ENCODE assay signal across 12 cellular contexts in the genomic region with DNA sequence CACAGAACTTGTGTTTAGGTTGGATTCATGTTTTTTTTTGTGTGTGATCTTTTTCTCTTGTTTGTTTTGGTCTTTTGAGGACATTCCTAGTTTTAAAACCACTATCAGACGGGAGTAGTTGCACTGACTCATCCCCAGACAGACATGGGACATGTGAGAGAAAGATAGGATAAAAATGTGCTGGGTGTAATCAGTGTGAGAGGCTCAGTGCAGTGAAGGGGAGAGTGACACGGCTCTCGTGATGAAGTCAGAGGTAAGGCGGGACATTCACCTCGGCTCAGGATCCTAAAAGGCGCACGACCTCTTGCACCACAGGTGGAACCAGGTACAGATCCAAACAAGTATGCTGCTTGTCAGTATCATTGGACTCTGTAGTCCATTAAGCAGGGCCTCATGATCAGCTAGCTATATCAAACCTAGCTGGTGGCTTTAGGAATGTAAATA. TPM values are rescaled to one million over a fixed set of nuclear protein-coding genes. Genes with fewer than 3 reads are reported as not detected.
DNase-seq lines count a peak whose midpoint lies in the region; ATAC-seq, FAIRE-seq and TF ChIP-seq lines count a peak whose summit lies in the region.
"Had no signal": no experiment of that assay in that cellular context is flagged by ENCODE, and none has a peak within 500 bp of the region (broad histone marks: within the 10 kb centered on the region; RNA-seq: fewer than 3 reads in every experiment).

No MANE protein-coding gene starts in this region.

- no peak overlapping the region for H2AFZ ChIP-seq in astrocyte (ENCODE audit: low read depth, low read length)

- WGBS in stomach, 5 donors, result 56 to 78% (median 75%) methylated on average over 7 of the region's 7 CpGs

- intact Hi-C loops in stomach (cut with DNase I; ENCODE audit: low total_unique reads), result loop anchor here (10.0 kb wide), 1 partner anchor 96 kb away; no protein-coding TSS in a partner anchor

- no peak overlapping the region for H3K4me3 Mint-ChIP-seq in astrocyte (ENCODE audit: unreplicated experiment)
- H3K4me3 Mint-ChIP-seq: activated naive CD4-positive, alpha-beta T cell treated with anti-CD3 and anti-CD28 coated beads, Interleukin-2, amount 10 ng/mL, durations not matched to agents 7 days and 5 days had no signal

- H3K27me3 Mint-ChIP-seq in astrocyte (ENCODE audit: low read depth, unreplicated experiment), result no peaks in the 10 kb centered on the region
- H3K27me3 Mint-ChIP-seq: activated naive CD4-positive, alpha-beta T cell treated with anti-CD3 and anti-CD28 coated beads, Interleukin-2, amount 10 ng/mL, durations not matched to agents 7 days and 5 days had no signal

- no peaks in the 10 kb centered on the region for H3K27me3 ChIP-seq in astrocyte (ENCODE audit: insufficient read depth, low read length)
- no peaks in the 10 kb centered on the region for H3K27me3 ChIP-seq in stomach

- H3K9me3 Mint-ChIP-seq in astrocyte (ENCODE audit: unreplicated experiment), result no peaks in the 10 kb centered on the region
- H3K9me3 Mint-ChIP-seq: activated naive CD4-positive, alpha-beta T cell treated with anti-CD3 and anti-CD28 coated beads, Interleukin-2, amount 10 ng/mL, durations not matched to agents 7 days and 5 days had no signal

- H3K4me3 ChIP-seq in astrocyte (ENCODE audit: insufficient read depth, low read depth, low read length), result no peak overlapping the region
- no peak overlapping the region for H3K4me3 ChIP-seq in stomach

- no peak for ATAC-seq in GM19455 (IDR thresholded peaks at IDR 0.05; ENCODE audit: unreplicated experiment)
- ATAC-seq: Panc1 had no signal

- H3K4me1 ChIP-seq in astrocyte (ENCODE audit: insufficient read depth, low read length) (peaks cover 42% of the 10 kb centered on the region), stomach (peaks cover 76 to 100% (median 92%) of the 10 kb centered on the region in 4 donors)

- H3K9me3 ChIP-seq in astrocyte (ENCODE audit: insufficient read depth, low read depth, low read length), result no peaks in the 10 kb centered on the region
- H3K9me3 ChIP-seq in stomach, result no peaks in the 10 kb centered on the region

- H3K27ac ChIP-seq in astrocyte (ENCODE audit: low read depth, low read length) (peak overlapping the region; percentile 14), stomach (peak overlapping the region; percentile 9 to 79 (median 70))

- peak; percentile 54 for FAIRE-seq in astrocyte (lab: Jason Lieb, UNC)

- TF ChIP-seq EP300 in stomach (IDR thresholded peaks at IDR 0.05), result no peak

- peak; percentile 52 for DNase-seq in HCEC 1CT
- peak; percentile 78 for DNase-seq in astrocyte (ENCODE audit: low read depth)
- peak; percentile 92 for DNase-seq in iris pigment epithelial cell (ENCODE audit: low read depth)
- no peak for DNase-seq in stomach
- no peak for DNase-seq in NCI-H2029 (lab: John Stamatoyannopoulos, UW)
- no peak for DNase-seq in NCI-H345 treated with DMSO at 0.1 percent for 48 hours (lab: John Stamatoyannopoulos, UW; ENCODE audit: unreplicated experiment)
- DNase-seq in NCI-H146 (lab: John Stamatoyannopoulos, UW), result no peak
- DNase-seq: activated naive CD4-positive, alpha-beta T cell treated with anti-CD3 and anti-CD28 coated beads, Interleukin-2, amount 10 ng/mL, durations not matched to agents 7 days and 5 days; H7; NCI-H187 treated with DMSO at 0.1 percent for 48 hours had no signal

- peaks cover 87% of the 10 kb centered on the region for H3K79me2 ChIP-seq in astrocyte (ENCODE audit: insufficient read depth, low read length)

- H3K36me3 ChIP-seq in astrocyte (ENCODE audit: insufficient read depth, low read length) (no peaks in the 10 kb centered on the region), stomach (peaks cover 0 to 24% (median 19%) of the 10 kb centered on the region in 4 donors)

- H3K4me2 ChIP-seq in astrocyte (ENCODE audit: low read length), result peak overlapping the region; percentile 32

- H3K36me3 Mint-ChIP-seq in astrocyte (ENCODE audit: low read depth, unreplicated experiment), result peaks cover 11% of the 10 kb centered on the region

- peak overlapping the region; percentile 59 for H3K27ac Mint-ChIP-seq in astrocyte (ENCODE audit: unreplicated experiment)
- H3K27ac Mint-ChIP-seq: activated naive CD4-positive, alpha-beta T cell treated with anti-CD3 and anti-CD28 coated beads, Interleukin-2, amount 10 ng/mL, durations not matched to agents 7 days and 5 days had no signal

- TF ChIP-seq CTCF in astrocyte (IDR thresholded peaks at IDR 0.05; ENCODE audit: insufficient read depth, low read depth, low read length) (no peak), stomach (IDR thresholded peaks at IDR 0.05) (no peak)

- peaks cover 71% of the 10 kb centered on the region for H4K20me1 ChIP-seq in astrocyte (ENCODE audit: insufficient read depth, low read length)

- peak overlapping the region; percentile 2 for H3K9ac ChIP-seq in astrocyte (ENCODE audit: low read length)

- H3K4me1 Mint-ChIP-seq in astrocyte (ENCODE audit: low read depth, unreplicated experiment), result peaks cover 59% of the 10 kb centered on the region

- TF ChIP-seq POLR2A in stomach (IDR thresholded peaks at IDR 0.05), result no peak

RNA-seq across cellular contexts. Expression of a gene that starts 17.9 kb away (rescaled TPM):
- total RNA-seq in astrocyte (35.0 and 37.3 TPM in 2 replicates), stomach (10 to 100 TPM; 33.3 to 89.8 (median 78.6) TPM)
- 10 to 100 TPM; 13.0 to 21.2 (median 14.4) TPM for polyA plus RNA-seq in stomach

Comparison
In these comparisons a context has a peak if more than half of its experiments do, and no peak if none do; other contexts are left out.
1. DNase-seq: peak in HCEC 1CT (single experiment), astrocyte (single experiment) and iris pigment epithelial cell (single experiment); none in stomach (single experiment), NCI-H2029 (single experiment), NCI-H345 treated with DMSO at 0.1 percent for 48 hours (single experiment) and NCI-H146 (single experiment).